Comparison of ENCODE assay signal across 13 cellular contexts in genomic region chrX:17413228-17413627, GRCh38. TPM values are rescaled to one million over a fixed set of nuclear protein-coding genes. Genes with fewer than 3 reads are reported as not detected.
DNase-seq lines count a peak whose midpoint lies in the region; ATAC-seq and TF ChIP-seq lines count a peak whose summit lies in the region.
"Had no signal": no experiment of that assay in that cellular context is flagged by ENCODE, and none has a peak within 500 bp of the region (broad histone marks: within the 10 kb centered on the region; RNA-seq: fewer than 3 reads in every experiment).

No MANE protein-coding gene starts in this region.

- H3K4me2 ChIP-seq in mammary epithelial cell (ENCODE audit: insufficient read depth, low read depth, low read length) = peak overlapping the region; percentile 63

- no TSS peak for BruUV-seq in mammary epithelial cell (replicated peaks; lab: Mats Ljungman, UMichigan)

- no peak for ATAC-seq in stimulated activated effector memory CD8-positive, alpha-beta T cell treated with anti-CD3 and anti-CD28 coated beads, Interleukin-12 subunit alpha, Interleukin-12 subunit beta, amount 100 ng/mL, for 72 hours
- no peak for ATAC-seq in GM19324 (IDR thresholded peaks at IDR 0.05; ENCODE audit: low FRiP score, unreplicated experiment)
- ATAC-seq: naive thymus-derived CD4-positive, alpha-beta T cell had no signal

- no peaks in the 10 kb centered on the region for H3K9me3 ChIP-seq in mammary epithelial cell (replicated peaks; ENCODE audit: insufficient read depth, low read length)
- H3K9me3 ChIP-seq: spleen, vagina had no signal

- H3K79me2 ChIP-seq in mammary epithelial cell (ENCODE audit: insufficient read depth, low read length) = peaks cover 49% of the 10 kb centered on the region

- no peaks in the 10 kb centered on the region for H4K20me1 ChIP-seq in mammary epithelial cell (ENCODE audit: insufficient read depth, low read length)

- peak overlapping the region; percentile 95 for H3K27ac ChIP-seq in mammary epithelial cell (ENCODE audit: insufficient read depth, low read depth, low read length)
- H3K27ac ChIP-seq: spleen, vagina had no signal

- CTCF ChIA-PET in mammary epithelial cell (lab: Charles Lee; ENCODE audit: low non-redundant PET) = interaction anchor here (0.6 kb wide), 1 partner anchor 961 kb away, joined by 3 read pairs; no protein-coding TSS in a partner anchor

- intact Hi-C loops in mammary epithelial cell (cut with micrococcal nuclease) (loop anchor here (1.0 kb wide), 2 partner anchors 8 to 134 kb away; no protein-coding TSS in a partner anchor), head of caudate nucleus (cut with DNase I) (no loop called here)

- H2AFZ ChIP-seq in mammary epithelial cell (ENCODE audit: low read depth, low read length) = no peak overlapping the region

- H3K36me3 ChIP-seq in mammary epithelial cell (ENCODE audit: insufficient read depth, low read length) = no peaks in the 10 kb centered on the region
- H3K36me3 ChIP-seq: spleen, vagina had no signal

- peak overlapping the region; percentile 67 for H3K9ac ChIP-seq in mammary epithelial cell (ENCODE audit: insufficient read depth, low read length)

- 13% methylated on average over 4 of the region's 4 CpGs for WGBS in mammary epithelial cell (ENCODE audit: low coverage, missing lambda C conversion rate)

- no peak overlapping the region for H3K4me3 Mint-ChIP-seq in stimulated activated effector memory CD8-positive, alpha-beta T cell treated with anti-CD3 and anti-CD28 coated beads, Interleukin-12 subunit alpha, Interleukin-12 subunit beta, amount 100 ng/mL, for 72 hours
- H3K4me3 Mint-ChIP-seq in chondrocyte (ENCODE audit: unreplicated experiment) = no peak overlapping the region
- H3K4me3 Mint-ChIP-seq: naive thymus-derived CD4-positive, alpha-beta T cell had no signal

- H3K27me3 Mint-ChIP-seq in chondrocyte (ENCODE audit: low read depth) = peaks cover 1% of the 10 kb centered on the region

- H3K27ac Mint-ChIP-seq in stimulated activated effector memory CD8-positive, alpha-beta T cell treated with anti-CD3 and anti-CD28 coated beads, Interleukin-12 subunit alpha, Interleukin-12 subunit beta, amount 100 ng/mL, for 72 hours = no peak overlapping the region
- H3K27ac Mint-ChIP-seq in chondrocyte (ENCODE audit: unreplicated experiment) = no peak overlapping the region
- H3K27ac Mint-ChIP-seq: naive thymus-derived CD4-positive, alpha-beta T cell had no signal

- peak; percentile 84 for DNase-seq in EH (ENCODE audit: low read depth)
- DNase-seq in MV-4-11 (lab: John Stamatoyannopoulos, UW) = peak; percentile 9
- DNase-seq in mammary epithelial cell = peak; percentile 91
- DNase-seq in myocyte (ENCODE audit: low read depth) = peak; percentile 17
- no peak for DNase-seq in stimulated activated effector memory CD8-positive, alpha-beta T cell treated with anti-CD3 and anti-CD28 coated beads, Interleukin-12 subunit alpha, Interleukin-12 subunit beta, amount 100 ng/mL, for 72 hours (ENCODE audit: low spot score in 2 of 2)
- DNase-seq in chondrocyte (ENCODE audit: low spot score) = no peak
- no peak for DNase-seq in head of caudate nucleus
- DNase-seq: activated CD4-positive, alpha-beta T cell treated with anti-CD3 and anti-CD28 coated beads for 48 hours; activated naive CD4-positive, alpha-beta T cell treated with anti-CD3 and anti-CD28 coated beads, Interleukin-2, amount 50 U/mL, for 16 hours; naive thymus-derived CD4-positive, alpha-beta T cell; spleen had no signal

- H3K4me1 ChIP-seq in mammary epithelial cell (ENCODE audit: insufficient read depth, low read length) = peaks cover 46% of the 10 kb centered on the region
- H3K4me1 ChIP-seq: spleen had no signal

- dilution Hi-C loops in mammary epithelial cell (cut with HindIII; ENCODE audit: low sequenced_read_pairs) = no loop called here

- no peak overlapping the region for H3K4me3 ChIP-seq in mammary epithelial cell (replicated peaks in 1 of 3; ENCODE audit: insufficient read depth in 1 of 3, low read depth in 2 of 3, low read length in 3 of 3)
- H3K4me3 ChIP-seq: spleen, vagina had no signal

- H3K27me3 ChIP-seq in mammary epithelial cell (ENCODE audit: insufficient read depth, low read length) = no peaks in the 10 kb centered on the region
- H3K27me3 ChIP-seq: vagina had no signal

- TF ChIP-seq CTCF in mammary epithelial cell (conservative IDR thresholded peaks at IDR 0.05 in 1 of 2, IDR thresholded peaks at IDR 0.05 in 1 of 2; ENCODE audit: extremely low read depth in 1 of 2, insufficient read depth in 1 of 2, low read depth in 1 of 2, low read length in 2 of 2) (no peak), chondrocyte (IDR thresholded peaks at IDR 0.05) (no peak)

- H3K36me3 Mint-ChIP-seq in stimulated activated effector memory CD8-positive, alpha-beta T cell treated with anti-CD3 and anti-CD28 coated beads, Interleukin-12 subunit alpha, Interleukin-12 subunit beta, amount 100 ng/mL, for 72 hours = no peaks in the 10 kb centered on the region
- H3K36me3 Mint-ChIP-seq in chondrocyte (ENCODE audit: low read depth) = no peaks in the 10 kb centered on the region
- H3K36me3 Mint-ChIP-seq: naive thymus-derived CD4-positive, alpha-beta T cell had no signal

- H3K4me1 Mint-ChIP-seq in stimulated activated effector memory CD8-positive, alpha-beta T cell treated with anti-CD3 and anti-CD28 coated beads, Interleukin-12 subunit alpha, Interleukin-12 subunit beta, amount 100 ng/mL, for 72 hours = no peaks in the 10 kb centered on the region
- H3K4me1 Mint-ChIP-seq in chondrocyte (ENCODE audit: low read depth) = peaks cover 31% of the 10 kb centered on the region
- H3K4me1 Mint-ChIP-seq: naive thymus-derived CD4-positive, alpha-beta T cell had no signal

- no peaks in the 10 kb centered on the region for H3K9me3 Mint-ChIP-seq in stimulated activated effector memory CD8-positive, alpha-beta T cell treated with anti-CD3 and anti-CD28 coated beads, Interleukin-12 subunit alpha, Interleukin-12 subunit beta, amount 100 ng/mL, for 72 hours
- no peaks in the 10 kb centered on the region for H3K9me3 Mint-ChIP-seq in chondrocyte (ENCODE audit: low read depth)
- H3K9me3 Mint-ChIP-seq: naive thymus-derived CD4-positive, alpha-beta T cell had no signal

- in situ Hi-C loops in mammary epithelial cell (cut with MboI; ENCODE audit: low sequenced_read_pairs in 2 of 2) = loop anchor here in 1 of 2 donors (25.0 kb wide), 1 partner anchor 174 kb away; no protein-coding TSS in a partner anchor

RNA-seq across cellular contexts. Expression of gene NHS, which starts 38.2 kb away (rescaled TPM):
- 10 to 100 TPM in 1 of 2 donors, 1 to 10 TPM in 1; 9.0 to 13.9 TPM for total RNA-seq in mammary epithelial cell
- polyA plus RNA-seq in mammary epithelial cell = 2.2 TPM
- polyA minus RNA-seq in mammary epithelial cell = 7.6 TPM
- total RNA-seq in myocyte = 0.51 and 0.68 TPM in 2 replicates
- 0.34 TPM for polyA plus RNA-seq in myocyte (2012)
- 11.5 to 14.9 TPM (median 12.8 TPM) in 3 replicates for total RNA-seq in chondrocyte

Comparison
In these comparisons a context has a peak if more than half of its experiments do, and no peak if none do; other contexts are left out.
1. DNase-seq: peak in EH (single experiment), MV-4-11 (single experiment), mammary epithelial cell (single experiment) and myocyte (single experiment); none in stimulated activated effector memory CD8-positive, alpha-beta T cell treated with anti-CD3 and anti-CD28 coated beads, Interleukin-12 subunit alpha, Interleukin-12 subunit beta, amount 100 ng/mL, for 72 hours (0 of 2), chondrocyte (single experiment) and head of caudate nucleus (0 of 42).